In the genomic region with DNA sequence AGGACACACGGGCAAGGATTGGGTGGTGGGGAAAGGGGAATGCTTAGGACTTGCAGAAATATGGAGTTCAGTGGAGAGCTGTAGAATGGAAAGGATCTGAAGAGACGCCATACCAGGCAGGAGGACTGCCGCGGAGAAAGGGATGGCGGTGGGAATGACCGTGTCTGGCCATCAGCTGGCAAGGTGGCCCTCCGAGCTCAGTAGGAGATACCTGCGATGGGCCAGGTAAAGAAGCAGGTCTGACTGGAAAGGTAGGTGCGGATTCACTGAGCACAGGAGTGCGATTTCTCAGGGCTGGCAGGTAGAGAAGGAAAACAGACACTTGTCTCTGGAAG, we compare ENCODE assay signal across 22 cellular contexts. TPM values are rescaled to one million over a fixed set of nuclear protein-coding genes. Genes with fewer than 3 reads are reported as not detected.
"Had no signal": no experiment of that assay in that cellular context is flagged by ENCODE, and none has a peak within 500 bp of the region (broad histone marks: within the 10 kb centered on the region; RNA-seq: fewer than 3 reads in every experiment).

No MANE protein-coding gene starts in this region.

- H3K4me3 ChIP-seq: MG63 had no signal

- H3K9ac ChIP-seq: SK-N-SH had no signal

- H3K9me3 ChIP-seq: MG63, SK-N-SH had no signal

- H3K36me3 ChIP-seq: MG63 had no signal

- H3K27me3 ChIP-seq: MG63 had no signal

- DNase-seq: IMR-90, Karpas-422, KG1, MG63, NCI-H1092, NCI-H1105 treated with DMSO at 0.1 percent for 48 hours, NCI-H1417 treated with DMSO at 0.1 percent for 48 hours, NCI-H146, NCI-H1694 treated with DMSO at 0.1 percent for 48 hours, NCI-H1930, NCI-H2081, NCI-H2107, NCI-H2227 treated with DMSO at 0.1 percent for 48 hours, NCI-H524, NCI-H526 treated with DMSO at 0.1 percent for 48 hours, NCI-H748 treated with DMSO at 0.1 percent for 48 hours, RPMI8226, SHP77, SK-N-SH had no signal

- FAIRE-seq: RCC 7860 had no signal

RNA-seq across cellular contexts. Expression of a gene that starts 26.0 kb away (rescaled TPM):
- total RNA-seq: IMR-90 had no signal
- polyA plus RNA-seq: IMR-90, SK-N-SH had no signal

RNA-seq across cellular contexts. Expression of a gene that starts 33.3 kb away (rescaled TPM):
- total RNA-seq: IMR-90, NCI-H460, SK-MEL-5 had no signal
- polyA plus RNA-seq: IMR-90, SK-N-SH had no signal
